ENCODE assay signal across 18 cellular contexts in genomic region chr11:12810497-12810896, GRCh38.
A peak's percentile ranks its signal among the peaks of the same experiment; 100 is the strongest.
DNase-seq lines count a peak whose midpoint lies in the region; ATAC-seq and TF ChIP-seq lines count a peak whose summit lies in the region.
"Had no signal": no experiment of that assay in that cellular context is flagged by ENCODE, and none has a peak within 500 bp of the region (broad histone marks: within the 10 kb centered on the region; RNA-seq: fewer than 3 reads in every experiment).

No MANE protein-coding gene starts in this region.

- H4K20me1 ChIP-seq in GM23248 (ENCODE audit: insufficient read depth) = peaks cover 49% of the 10 kb centered on the region

- H3K27ac Mint-ChIP-seq in WTC11 = peak overlapping the region; percentile 61
- H3K27ac Mint-ChIP-seq in CD4-positive, alpha-beta T cell = no peak overlapping the region
- no peak overlapping the region for H3K27ac Mint-ChIP-seq in CD8-positive, alpha-beta T cell
- H3K27ac Mint-ChIP-seq: activated CD4-positive, alpha-beta T cell treated with anti-CD3 and anti-CD28 coated beads, Interleukin-2, amount 10 ng/mL, durations not matched to agents 7 days and 5 days; activated T-cell treated with anti-CD3 and anti-CD28 coated beads, Interleukin-2, amount 50 U/mL, for 72 hours; progenitor cell of endocrine pancreas; T-helper 1 cell treated with Interleukin-12 subunit alpha and Interleukin-12 subunit beta and Interleukin-4 antibody, amounts not matched to agents 30 μg/mL and 1 μg/mL, for 36 hours had no signal

- H3K27ac ChIP-seq in GM23248 = peak overlapping the region; percentile 42
- H3K27ac ChIP-seq in CD4-positive, alpha-beta T cell (ENCODE audit: low read depth, low read length) = no peak overlapping the region
- no peak overlapping the region for H3K27ac ChIP-seq in CD8-positive, alpha-beta T cell (ENCODE audit: low read depth, low read length)
- H3K27ac ChIP-seq: Peyer's patch had no signal

- 46 to 52% methylated on average over 6 of the region's 6 CpGs for WGBS in GM23248 (ENCODE audit: low coverage in 1 of 2, low lambda C conversion rate in 2 of 2, missing lambda C conversion rate in 2 of 2), 2 experiments

- no peak for TF ChIP-seq CTCF in WTC11 (IDR thresholded peaks at IDR 0.05)
- no peak for TF ChIP-seq CTCF in CD4-positive, alpha-beta T cell (IDR thresholded peaks at IDR 0.05)
- TF ChIP-seq CTCF in CD8-positive, alpha-beta T cell (IDR thresholded peaks at IDR 0.05) = no peak

- no peaks in the 10 kb centered on the region for H3K36me3 ChIP-seq in GM23248 (ENCODE audit: low read depth)
- H3K36me3 ChIP-seq in CD8-positive, alpha-beta T cell (ENCODE audit: insufficient read depth, low read length) = no peaks in the 10 kb centered on the region
- H3K36me3 ChIP-seq: Peyer's patch had no signal

- ATAC-seq in WTC11 (no peak), sciatic nerve (peak; percentile 12)
- no peak for ATAC-seq in CD4-positive, alpha-beta T cell (ENCODE audit: poor library complexity)
- ATAC-seq in CD8-positive, alpha-beta T cell = no peak
- ATAC-seq: activated T-cell treated with anti-CD3 and anti-CD28 coated beads, Interleukin-2, amount 50 U/mL, for 72 hours had no signal

- no peaks in the 10 kb centered on the region for H3K9me3 ChIP-seq in GM23248 (ENCODE audit: low read depth)
- H3K9me3 ChIP-seq in CD4-positive, alpha-beta T cell (ENCODE audit: control insufficient read depth, low read length) = no peaks in the 10 kb centered on the region
- no peaks in the 10 kb centered on the region for H3K9me3 ChIP-seq in CD8-positive, alpha-beta T cell (ENCODE audit: low read length)
- H3K9me3 ChIP-seq: Peyer's patch had no signal

- no peak overlapping the region for H2AFZ ChIP-seq in GM23248

- H3K9me3 Mint-ChIP-seq in WTC11 = no peaks in the 10 kb centered on the region
- no peaks in the 10 kb centered on the region for H3K9me3 Mint-ChIP-seq in CD4-positive, alpha-beta T cell
- H3K9me3 Mint-ChIP-seq in CD8-positive, alpha-beta T cell = no peaks in the 10 kb centered on the region
- H3K9me3 Mint-ChIP-seq: activated CD4-positive, alpha-beta T cell treated with anti-CD3 and anti-CD28 coated beads, Interleukin-2, amount 10 ng/mL, durations not matched to agents 7 days and 5 days; activated T-cell treated with anti-CD3 and anti-CD28 coated beads, Interleukin-2, amount 50 U/mL, for 72 hours; T-helper 1 cell treated with Interleukin-12 subunit alpha and Interleukin-12 subunit beta and Interleukin-4 antibody, amounts not matched to agents 30 μg/mL and 1 μg/mL, for 36 hours had no signal

- no peaks in the 10 kb centered on the region for H3K27me3 ChIP-seq in GM23248 (replicated peaks; ENCODE audit: insufficient read depth)
- H3K27me3 ChIP-seq in CD4-positive, alpha-beta T cell (ENCODE audit: control insufficient read depth, insufficient read depth, low read length) = no peaks in the 10 kb centered on the region
- H3K27me3 ChIP-seq in CD8-positive, alpha-beta T cell (ENCODE audit: insufficient read depth, low read length) = no peaks in the 10 kb centered on the region
- H3K27me3 ChIP-seq: foreskin keratinocyte, Peyer's patch had no signal

- in situ Hi-C loops in GM23248 (cut with MboI) = no loop called here

- no peaks in the 10 kb centered on the region for H3K9me2 ChIP-seq in GM23248 (ENCODE audit: insufficient read depth)

- no peak overlapping the region for H3K4me3 Mint-ChIP-seq in WTC11
- no peak overlapping the region for H3K4me3 Mint-ChIP-seq in CD4-positive, alpha-beta T cell
- H3K4me3 Mint-ChIP-seq in CD8-positive, alpha-beta T cell = no peak overlapping the region
- H3K4me3 Mint-ChIP-seq: activated CD4-positive, alpha-beta T cell treated with anti-CD3 and anti-CD28 coated beads, Interleukin-2, amount 10 ng/mL, durations not matched to agents 7 days and 5 days; activated T-cell treated with anti-CD3 and anti-CD28 coated beads, Interleukin-2, amount 50 U/mL, for 72 hours; T-helper 1 cell treated with Interleukin-12 subunit alpha and Interleukin-12 subunit beta and Interleukin-4 antibody, amounts not matched to agents 30 μg/mL and 1 μg/mL, for 36 hours had no signal

- H3K9ac ChIP-seq in GM23248 = 0 out of 2 replicates have a peak overlapping the region, but pooled peaks have one; percentile 1

- no peaks in the 10 kb centered on the region for H3K27me3 Mint-ChIP-seq in WTC11 (ENCODE audit: low read depth)
- peaks cover 62% of the 10 kb centered on the region for H3K27me3 Mint-ChIP-seq in CD4-positive, alpha-beta T cell
- peaks cover 33% of the 10 kb centered on the region for H3K27me3 Mint-ChIP-seq in CD8-positive, alpha-beta T cell (ENCODE audit: low read depth)
- H3K27me3 Mint-ChIP-seq: progenitor cell of endocrine pancreas had no signal

- peaks cover 99% of the 10 kb centered on the region for H3K79me2 ChIP-seq in GM23248 (ENCODE audit: insufficient read depth)

- H3F3A ChIP-seq in GM23248 (ENCODE audit: insufficient read depth) = peaks cover 49% of the 10 kb centered on the region

- no peaks in the 10 kb centered on the region for H3K36me3 Mint-ChIP-seq in WTC11
- H3K36me3 Mint-ChIP-seq in CD4-positive, alpha-beta T cell (ENCODE audit: low read depth) = no peaks in the 10 kb centered on the region
- no peaks in the 10 kb centered on the region for H3K36me3 Mint-ChIP-seq in CD8-positive, alpha-beta T cell

- peaks cover 67% of the 10 kb centered on the region for H3K4me1 ChIP-seq in GM23248 (ENCODE audit: insufficient read depth)
- H3K4me1 ChIP-seq in CD8-positive, alpha-beta T cell (ENCODE audit: insufficient read depth, low read length) = no peaks in the 10 kb centered on the region

- CTCF ChIA-PET in WTC11 (lab: Charles Lee) = no interaction called here
- CTCF ChIA-PET in CD4-positive, alpha-beta T cell (lab: Charles Lee) = no interaction called here
- CTCF ChIA-PET in CD8-positive, alpha-beta T cell (lab: Charles Lee) = interaction anchor here (1.0 kb wide), 1 partner anchor 9 kb away, joined by 3 read pairs; no protein-coding TSS in a partner anchor

- peak overlapping the region; percentile 33 for H3K4me2 ChIP-seq in GM23248 (ENCODE audit: unreplicated experiment)

- peaks cover 84% of the 10 kb centered on the region for H3K4me1 Mint-ChIP-seq in WTC11
- H3K4me1 Mint-ChIP-seq in CD4-positive, alpha-beta T cell (ENCODE audit: low read depth) = no peaks in the 10 kb centered on the region
- peaks cover 2% of the 10 kb centered on the region for H3K4me1 Mint-ChIP-seq in CD8-positive, alpha-beta T cell (ENCODE audit: low read depth)

- POLR2A ChIA-PET in WTC11 (lab: Charles Lee) = no interaction called here
- POLR2A ChIA-PET in CD4-positive, alpha-beta T cell (lab: Charles Lee) = no interaction called here
- POLR2A ChIA-PET in CD8-positive, alpha-beta T cell (lab: Charles Lee) = no interaction called here

- intact Hi-C loops in sciatic nerve (cut with DNase I) = loop anchor here (10.0 kb wide), 1 partner anchor 126 kb away; no protein-coding TSS in a partner anchor
- intact Hi-C loops in CD4-positive, alpha-beta T cell (cut with DNase I, micrococcal nuclease) = no loop called here
- intact Hi-C loops in CD8-positive, alpha-beta T cell (cut with DNase I, micrococcal nuclease) = no loop called here

- no peak overlapping the region for H3K4me3 ChIP-seq in GM23248
- H3K4me3 ChIP-seq in CD8-positive, alpha-beta T cell (ENCODE audit: low read depth, low read length) = no peak overlapping the region
- H3K4me3 ChIP-seq: Peyer's patch had no signal

- DNase-seq in GM23248 (peak; percentile 67), WTC11 (ENCODE audit: low spot score) (no peak), fibroblast of peridontal ligament (ENCODE audit: extremely low read depth) (peak; percentile 63), sciatic nerve (ENCODE audit: low spot score) (no peak), AML-193 (lab: John Stamatoyannopoulos, UW) (no peak), DMS53 (lab: John Stamatoyannopoulos, UW) (no peak)
- no peak for DNase-seq in CD4-positive, alpha-beta T cell
- DNase-seq in CD8-positive, alpha-beta T cell = no peak
- DNase-seq: activated CD4-positive, alpha-beta T cell treated with anti-CD3 and anti-CD28 coated beads, Interleukin-2, amount 10 ng/mL, durations not matched to agents 7 days and 5 days; activated T-cell treated with anti-CD3 and anti-CD28 coated beads, Interleukin-2, amount 50 U/mL, for 72 hours; amygdala; foreskin keratinocyte; GDM1; NCI-H1930; Peyer's patch; stimulated activated CD4-positive, alpha-beta T cell treated with anti-CD3 and anti-CD28 coated beads, Interleukin-4, amount 100 ng/mL, for 1 hour had no signal

TF ChIP-seq in WTC11, 78 proteins besides CTCF, POLR2A, EP300 and RAD21 (continues in another document):
- TF ChIP-seq MYBL2 (CRISPR knock-in tag; IDR thresholded peaks at IDR 0.05) (no peak), NR2C2 (CRISPR knock-in tag; IDR thresholded peaks at IDR 0.05) (no peak), FOXK1 (CRISPR knock-in tag; IDR thresholded peaks at IDR 0.05) (no peak), EMX1 (CRISPR knock-in tag; IDR thresholded peaks at IDR 0.05) (no peak), JAZF1 (CRISPR knock-in tag; IDR thresholded peaks at IDR 0.05) (no peak), HMGA2 (CRISPR knock-in tag; IDR thresholded peaks at IDR 0.05) (no peak), GRHL2 (CRISPR knock-in tag; IDR thresholded peaks at IDR 0.05; ENCODE audit: insufficient replicate concordance, severe bottlenecking) (no peak)
- TF ChIP-seq, protein P1, sequence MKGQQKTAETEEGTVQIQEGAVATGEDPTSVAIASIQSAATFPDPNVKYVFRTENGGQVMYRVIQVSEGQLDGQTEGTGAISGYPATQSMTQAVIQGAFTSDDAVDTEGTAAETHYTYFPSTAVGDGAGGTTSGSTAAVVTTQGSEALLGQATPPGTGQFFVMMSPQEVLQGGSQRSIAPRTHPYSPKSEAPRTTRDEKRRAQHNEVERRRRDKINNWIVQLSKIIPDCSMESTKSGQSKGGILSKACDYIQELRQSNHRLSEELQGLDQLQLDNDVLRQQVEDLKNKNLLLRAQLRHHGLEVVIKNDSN (CRISPR knock-in tag; IDR thresholded peaks at IDR 0.05) = no peak
- TF ChIP-seq, protein P2, sequence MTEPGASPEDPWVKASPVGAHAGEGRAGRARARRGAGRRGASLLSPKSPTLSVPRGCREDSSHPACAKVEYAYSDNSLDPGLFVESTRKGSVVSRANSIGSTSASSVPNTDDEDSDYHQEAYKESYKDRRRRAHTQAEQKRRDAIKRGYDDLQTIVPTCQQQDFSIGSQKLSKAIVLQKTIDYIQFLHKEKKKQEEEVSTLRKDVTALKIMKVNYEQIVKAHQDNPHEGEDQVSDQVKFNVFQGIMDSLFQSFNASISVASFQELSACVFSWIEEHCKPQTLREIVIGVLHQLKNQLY (CRISPR knock-in tag; IDR thresholded peaks at IDR 0.05) = no peak
- TF ChIP-seq, protein P3, sequence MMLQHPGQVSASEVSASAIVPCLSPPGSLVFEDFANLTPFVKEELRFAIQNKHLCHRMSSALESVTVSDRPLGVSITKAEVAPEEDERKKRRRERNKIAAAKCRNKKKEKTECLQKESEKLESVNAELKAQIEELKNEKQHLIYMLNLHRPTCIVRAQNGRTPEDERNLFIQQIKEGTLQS (CRISPR knock-in tag; conservative IDR thresholded peaks at IDR 0.05) = no peak

Comparison
In these comparisons a context has a peak if more than half of its experiments do, and no peak if none do; other contexts are left out.
1. DNase-seq: peak in GM23248 (single experiment) and fibroblast of peridontal ligament (single experiment); none in WTC11 (single experiment), sciatic nerve (single experiment), AML-193 (0 of 2), CD4-positive, alpha-beta T cell (0 of 10), CD8-positive, alpha-beta T cell (0 of 7) and DMS53 (single experiment).